19 cellular contexts compared by ENCODE assay signal in the genomic region with DNA sequence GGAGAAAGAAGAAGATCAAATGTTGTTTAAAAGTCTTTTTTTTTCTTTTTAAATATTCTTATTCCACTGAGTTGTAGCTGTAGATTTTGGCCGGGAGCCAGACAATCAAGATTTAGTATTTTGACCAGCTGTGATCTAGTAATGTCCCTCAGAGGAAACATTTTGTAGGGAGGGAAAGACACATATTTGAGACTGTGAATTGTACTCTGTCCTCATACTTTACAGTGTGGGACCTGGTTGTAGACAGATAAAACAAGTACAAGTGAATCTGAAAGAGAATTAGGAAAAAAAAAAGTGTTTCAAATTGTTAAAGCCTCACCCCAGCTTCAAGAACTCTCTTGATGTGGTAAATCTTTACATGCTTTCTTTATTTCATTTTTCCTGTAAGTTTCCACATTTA.
DNase-seq lines count a peak whose midpoint lies in the region; ATAC-seq, FAIRE-seq and TF ChIP-seq lines count a peak whose summit lies in the region.
"Had no signal": no experiment of that assay in that cellular context is flagged by ENCODE, and none has a peak within 500 bp of the region (broad histone marks: within the 10 kb centered on the region; RNA-seq: fewer than 3 reads in every experiment).

No MANE protein-coding gene starts in this region.

- H3K4me1 ChIP-seq in BLaER1: peaks cover 19% of the 10 kb centered on the region
- H3K4me1 ChIP-seq in GM12878 (ENCODE audit: control insufficient read depth, insufficient read depth, low read length): no peaks in the 10 kb centered on the region
- H3K4me1 ChIP-seq: prostate gland had no signal

- H3K27me3 Mint-ChIP-seq in CD4-positive, alpha-beta T cell: no peaks in the 10 kb centered on the region
- H3K27me3 Mint-ChIP-seq: T-cell, type B pancreatic cell had no signal

- CTCF ChIA-PET in CD4-positive, alpha-beta T cell (lab: Charles Lee): interaction anchor here (1.3 kb wide), 1 partner anchor 20 kb away, joined by 4 read pairs; no protein-coding TSS in a partner anchor
- CTCF ChIA-PET in GM12878 (lab: Yijun Ruan, JAX): interaction anchor here (0.8 to 4.0 kb wide), 5 partner anchors 9 to 235 kb away, joined by 3 to 26 read pairs (median 4); no protein-coding TSS in a partner anchor

- TF ChIP-seq RAD21 in GM12878 (IDR thresholded peaks at IDR 0.05; ENCODE audit: insufficient read depth, low read depth, low read length): no peak

- no TSS peak for BruUV-seq in GM12878 (replicated peaks; lab: Mats Ljungman, UMichigan)

- H4K20me1 ChIP-seq in BLaER1 (peaks cover 24% of the 10 kb centered on the region; the same call in 1 of the 2 replicates), GM12878 (ENCODE audit: control insufficient read depth, insufficient read depth) (no peaks in the 10 kb centered on the region)

- H3K9me3 Mint-ChIP-seq in CD4-positive, alpha-beta T cell: no peaks in the 10 kb centered on the region
- H3K9me3 Mint-ChIP-seq: stimulated activated effector memory CD8-positive, alpha-beta T cell treated with anti-CD3 and anti-CD28 coated beads, Interleukin-12 subunit alpha, Interleukin-12 subunit beta, amount 100 ng/mL, for 72 hours; T-cell had no signal

- no peaks in the 10 kb centered on the region for H3K79me2 ChIP-seq in GM12878 (ENCODE audit: control insufficient read depth, insufficient read depth, low read length)

- RAD21 ChIA-PET in GM12878 (lab: Charles Lee; ENCODE audit: unreplicated experiment): interaction anchor here (1.3 to 1.5 kb wide), 2 partner anchors 11 to 329 kb away, joined by 3 read pairs; no protein-coding TSS in a partner anchor

- ATAC-seq in CD4-positive, alpha-beta T cell (ENCODE audit: poor library complexity): no peak
- ATAC-seq in GM12878 (no peak), GM21390 (IDR thresholded peaks at IDR 0.05; ENCODE audit: unreplicated experiment) (no peak)
- ATAC-seq: stimulated activated effector memory CD8-positive, alpha-beta T cell treated with anti-CD3 and anti-CD28 coated beads, Interleukin-12 subunit alpha, Interleukin-12 subunit beta, amount 100 ng/mL, for 72 hours had no signal

- H3K9me3 ChIP-seq in BLaER1 (0 out of 2 replicates have a peak, but pooled peaks cover 4% of the 10 kb centered on the region), GM12878 (replicated peaks; ENCODE audit: control insufficient read depth, insufficient read depth, low read length) (no peaks in the 10 kb centered on the region)
- H3K9me3 ChIP-seq in CD4-positive, alpha-beta T cell (ENCODE audit: control insufficient read depth, low read length): no peaks in the 10 kb centered on the region
- H3K9me3 ChIP-seq: prostate gland had no signal

- no peak for FAIRE-seq in GM12878 (lab: Jason Lieb, UNC)
- FAIRE-seq: bronchial epithelial cell, GM18507 had no signal

- H3K4me3 ChIP-seq in BLaER1 (no peak overlapping the region), GM12878 (no peak overlapping the region)
- H3K4me3 ChIP-seq: prostate gland had no signal

- in situ Hi-C loops in GM12878 (cut with MboI): no loop called here

- intact Hi-C loops in CD4-positive, alpha-beta T cell (cut with DNase I, micrococcal nuclease): no loop called here
- intact Hi-C loops in GM12878 (cut with micrococcal nuclease; ENCODE audit: unreplicated experiment): no loop called here

- no peak overlapping the region for H3K4me3 Mint-ChIP-seq in CD4-positive, alpha-beta T cell
- H3K4me3 Mint-ChIP-seq: stimulated activated effector memory CD8-positive, alpha-beta T cell treated with anti-CD3 and anti-CD28 coated beads, Interleukin-12 subunit alpha, Interleukin-12 subunit beta, amount 100 ng/mL, for 72 hours; T-cell had no signal

- H3K27ac Mint-ChIP-seq in CD4-positive, alpha-beta T cell: peak overlapping the region; percentile 1
- H3K27ac Mint-ChIP-seq: stimulated activated effector memory CD8-positive, alpha-beta T cell treated with anti-CD3 and anti-CD28 coated beads, Interleukin-12 subunit alpha, Interleukin-12 subunit beta, amount 100 ng/mL, for 72 hours; type B pancreatic cell had no signal

- H2AFZ ChIP-seq in GM12878 (ENCODE audit: control insufficient read depth, low read depth, low read length): no peak overlapping the region

- TF ChIP-seq EP300 in GM12878 (IDR thresholded peaks at IDR 0.05; ENCODE audit: borderline replicate concordance in 1 of 2, control insufficient read depth in 1 of 2, low read depth in 2 of 2, low read length in 2 of 2): no peak

- TF ChIP-seq CTCF in CD4-positive, alpha-beta T cell (IDR thresholded peaks at IDR 0.05): no peak
- TF ChIP-seq CTCF in GM12878 (IDR thresholded peaks at IDR 0.05 in 2 of 3, conservative IDR thresholded peaks at IDR 0.05 in 1 of 3; ENCODE audit: control insufficient read depth in 2 of 3, extremely low read depth in 1 of 3, insufficient read depth in 1 of 3, low read depth in 3 of 3, low read length in 3 of 3): no peak

- POLR2A ChIA-PET in CD4-positive, alpha-beta T cell (lab: Charles Lee): interaction anchor here (0.8 kb wide), 1 partner anchor 12 kb away, joined by 3 read pairs; no protein-coding TSS in a partner anchor
- POLR2A ChIA-PET in GM12878 (lab: Charles Lee): interaction anchor here (1.2 kb wide), 1 partner anchor 27 kb away, joined by 3 read pairs; no protein-coding TSS in a partner anchor

- SMC1A ChIA-PET in GM12878 (lab: Charles Lee; ENCODE audit: uncharacterized antibody, unreplicated experiment): interaction anchor here (1.3 to 3.0 kb wide), 7 partner anchors 11 to 357 kb away, joined by 3 to 13 read pairs (median 7); no protein-coding TSS in a partner anchor

- peaks cover 38% of the 10 kb centered on the region for H3K4me1 Mint-ChIP-seq in CD4-positive, alpha-beta T cell (ENCODE audit: low read depth)

- no peak overlapping the region for H3K27ac ChIP-seq in BLaER1
- H3K27ac ChIP-seq in CD4-positive, alpha-beta T cell (ENCODE audit: low read depth, low read length): no peak overlapping the region
- H3K27ac ChIP-seq in GM12878 (ENCODE audit: control insufficient read depth, insufficient read depth): no peak overlapping the region

- no peak overlapping the region for H3K9ac ChIP-seq in BLaER1
- H3K9ac ChIP-seq in GM12878 (ENCODE audit: control insufficient read depth, insufficient read depth, low read length): no peak overlapping the region

- no peak for TF ChIP-seq POLR2A in GM12878 (IDR thresholded peaks at IDR 0.05; ENCODE audit: low read depth, low read length)

- H3K36me3 ChIP-seq in BLaER1 (peaks cover 32% of the 10 kb centered on the region), GM12878 (ENCODE audit: control insufficient read depth in 2 of 2, insufficient read depth in 2 of 2, low read length in 1 of 2) (peaks cover 4 to 12% of the 10 kb centered on the region in 2 experiments)
- H3K36me3 ChIP-seq: prostate gland had no signal

- H3K36me3 Mint-ChIP-seq in CD4-positive, alpha-beta T cell (ENCODE audit: low read depth): peaks cover 21% of the 10 kb centered on the region
- H3K36me3 Mint-ChIP-seq: stimulated activated effector memory CD8-positive, alpha-beta T cell treated with anti-CD3 and anti-CD28 coated beads, Interleukin-12 subunit alpha, Interleukin-12 subunit beta, amount 100 ng/mL, for 72 hours had no signal

- no peaks in the 10 kb centered on the region for H3K27me3 ChIP-seq in BLaER1
- H3K27me3 ChIP-seq in CD4-positive, alpha-beta T cell (ENCODE audit: control insufficient read depth, insufficient read depth, low read length): no peaks in the 10 kb centered on the region
- no peaks in the 10 kb centered on the region for H3K27me3 ChIP-seq in GM12878 (replicated peaks in 1 of 2; ENCODE audit: control insufficient read depth in 2 of 2, insufficient read depth in 2 of 2, low read length in 1 of 2)

- 47% methylated on average over 1 of the region's 1 CpG for WGBS in GM12878 (ENCODE audit: insufficient coverage, insufficient replicate concordance, low lambda C conversion rate, missing lambda C conversion rate)

- peak overlapping the region; percentile 29 for H3K4me2 ChIP-seq in BLaER1
- no peak overlapping the region for H3K4me2 ChIP-seq in GM12878 (ENCODE audit: control insufficient read depth, insufficient read depth)

- no peak for DNase-seq in CD4-positive, alpha-beta T cell
- DNase-seq in GM12878 (ENCODE audit: low read depth, low spot score): no peak
- DNase-seq in myocyte (ENCODE audit: low read depth): peak; percentile 62
- no peak for DNase-seq in NCI-H2029 (lab: John Stamatoyannopoulos, UW)
- no peak for DNase-seq in amygdala (lab: John Stamatoyannopoulos, UW)
- DNase-seq in stimulated activated CD4-positive, alpha-beta T cell treated with anti-CD3 and anti-CD28 coated beads, Interleukin-2, amount 100 ng/mL, for 24 hours: no peak
- DNase-seq: activated effector memory CD4-positive, alpha-beta T cell treated with anti-CD3 and anti-CD28 coated beads, Interleukin-2, amount 50 U/mL, for 16 hours; glutamatergic neuron; GOT3; Kasumi-1; NCI-H1417 treated with DMSO at 0.1 percent for 48 hours; T-cell had no signal

TF ChIP-seq in GM12878, 131 proteins besides CTCF, POLR2A, EP300 and RAD21 (continues in another document):
- TF ChIP-seq, protein P1, sequence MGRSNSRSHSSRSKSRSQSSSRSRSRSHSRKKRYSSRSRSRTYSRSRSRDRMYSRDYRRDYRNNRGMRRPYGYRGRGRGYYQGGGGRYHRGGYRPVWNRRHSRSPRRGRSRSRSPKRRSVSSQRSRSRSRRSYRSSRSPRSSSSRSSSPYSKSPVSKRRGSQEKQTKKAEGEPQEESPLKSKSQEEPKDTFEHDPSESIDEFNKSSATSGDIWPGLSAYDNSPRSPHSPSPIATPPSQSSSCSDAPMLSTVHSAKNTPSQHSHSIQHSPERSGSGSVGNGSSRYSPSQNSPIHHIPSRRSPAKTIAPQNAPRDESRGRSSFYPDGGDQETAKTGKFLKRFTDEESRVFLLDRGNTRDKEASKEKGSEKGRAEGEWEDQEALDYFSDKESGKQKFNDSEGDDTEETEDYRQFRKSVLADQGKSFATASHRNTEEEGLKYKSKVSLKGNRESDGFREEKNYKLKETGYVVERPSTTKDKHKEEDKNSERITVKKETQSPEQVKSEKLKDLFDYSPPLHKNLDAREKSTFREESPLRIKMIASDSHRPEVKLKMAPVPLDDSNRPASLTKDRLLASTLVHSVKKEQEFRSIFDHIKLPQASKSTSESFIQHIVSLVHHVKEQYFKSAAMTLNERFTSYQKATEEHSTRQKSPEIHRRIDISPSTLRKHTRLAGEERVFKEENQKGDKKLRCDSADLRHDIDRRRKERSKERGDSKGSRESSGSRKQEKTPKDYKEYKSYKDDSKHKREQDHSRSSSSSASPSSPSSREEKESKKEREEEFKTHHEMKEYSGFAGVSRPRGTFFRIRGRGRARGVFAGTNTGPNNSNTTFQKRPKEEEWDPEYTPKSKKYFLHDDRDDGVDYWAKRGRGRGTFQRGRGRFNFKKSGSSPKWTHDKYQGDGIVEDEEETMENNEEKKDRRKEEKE (IDR thresholded peaks at IDR 0.05): no peak
- TF ChIP-seq PAX8 (IDR thresholded peaks at IDR 0.05) (no peak), MTA3 (IDR thresholded peaks at IDR 0.05; ENCODE audit: borderline replicate concordance, low read length) (no peak), MYC (IDR thresholded peaks at IDR 0.05; ENCODE audit: insufficient read depth, insufficient read length, insufficient replicate concordance, low read length, severe bottlenecking) (no peak), TCF7 (IDR thresholded peaks at IDR 0.05; ENCODE audit: borderline replicate concordance) (peak; percentile 35; the same call in 1 of the 2 replicates)
